Comparison of ENCODE assay signal across 20 cellular contexts in the genomic region with DNA sequence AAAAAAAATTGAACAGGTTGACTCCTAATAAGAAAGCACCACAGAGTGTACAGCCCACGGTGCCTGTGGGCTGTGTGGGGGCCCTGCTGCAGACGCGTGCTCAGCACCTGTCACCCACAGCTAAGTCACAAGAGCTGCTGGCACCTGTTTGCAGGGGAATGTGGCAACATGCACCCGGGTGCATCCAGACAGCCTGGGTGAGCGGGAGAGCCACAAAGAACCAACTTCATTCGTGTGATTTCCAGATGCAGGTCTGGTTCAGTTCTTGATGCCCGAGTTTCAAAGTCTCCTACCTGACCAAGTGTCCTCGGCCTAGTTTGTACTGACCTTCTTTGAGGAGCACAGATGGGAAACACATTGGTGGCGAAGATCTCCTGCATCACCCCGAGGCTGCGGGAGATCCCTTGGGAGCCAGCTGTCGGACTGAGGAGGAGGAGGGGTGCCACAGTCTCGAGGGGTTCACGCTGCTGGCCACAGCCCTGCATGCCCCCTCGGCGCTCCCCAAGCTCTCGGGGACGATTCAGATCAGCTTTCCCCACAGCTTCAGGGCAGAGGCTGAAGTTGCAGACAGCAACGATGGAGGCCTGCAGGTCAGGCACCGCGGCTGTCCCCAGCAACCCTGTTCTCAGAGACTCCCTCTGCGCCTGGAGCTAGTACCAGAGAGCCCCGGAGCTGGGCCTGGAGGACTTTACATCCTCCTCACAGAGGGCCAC. TPM values are rescaled to one million over a fixed set of nuclear protein-coding genes. Genes with fewer than 3 reads are reported as not detected.
A peak's percentile ranks its signal among the peaks of the same experiment; 100 is the strongest.
DNase-seq lines count a peak whose midpoint lies in the region; ATAC-seq and TF ChIP-seq lines count a peak whose summit lies in the region.
"Had no signal": no experiment of that assay in that cellular context is flagged by ENCODE, and none has a peak within 500 bp of the region (broad histone marks: within the 10 kb centered on the region; RNA-seq: fewer than 3 reads in every experiment).

No MANE protein-coding gene starts in this region.

- peak overlapping the region; percentile 64 for H3K27ac ChIP-seq in DND-41 (ENCODE audit: low read length)
- no peak overlapping the region for H3K27ac ChIP-seq in sigmoid colon
- H3K27ac ChIP-seq: HL-60, prostate gland had no signal

- no peak overlapping the region for H2AFZ ChIP-seq in DND-41 (ENCODE audit: low read depth, low read length)

- peaks cover 25% of the 10 kb centered on the region for H3K36me3 ChIP-seq in DND-41 (ENCODE audit: insufficient read depth, low read length)
- peaks cover 0 to 33% (median 8%) of the 10 kb centered on the region in 4 donors for H3K36me3 ChIP-seq in sigmoid colon
- H3K36me3 ChIP-seq: prostate gland had no signal

- TF ChIP-seq CTCF in DND-41 (IDR thresholded peaks at IDR 0.05; ENCODE audit: borderline replicate concordance, extremely low read depth, low read length, poor library complexity, severe bottlenecking) (no peak), sigmoid colon (IDR thresholded peaks at IDR 0.05) (no peak)

- no peak for TF ChIP-seq EP300 in sigmoid colon (IDR thresholded peaks at IDR 0.05)

- H3K4me2 ChIP-seq in DND-41 (ENCODE audit: insufficient read depth, low read length): no peak overlapping the region

- no peaks in the 10 kb centered on the region for H3K9me3 ChIP-seq in DND-41 (ENCODE audit: insufficient read depth, low read length, severe bottlenecking)
- H3K9me3 ChIP-seq in sigmoid colon: no peaks in the 10 kb centered on the region
- H3K9me3 ChIP-seq: prostate gland had no signal

- H3K4me1 ChIP-seq in DND-41 (ENCODE audit: insufficient read depth, low read length) (peaks cover 12% of the 10 kb centered on the region), sigmoid colon (peaks cover 0 to 7% (median 3%) of the 10 kb centered on the region in 4 donors)
- H3K4me1 ChIP-seq: prostate gland had no signal

- TF ChIP-seq POLR2A in sigmoid colon (IDR thresholded peaks at IDR 0.05): no peak

- H3K9ac ChIP-seq in DND-41 (ENCODE audit: low read depth, low read length): no peak overlapping the region

- DNase-seq in DND-41 (no peak), NAMALWA (ENCODE audit: low spot score) (peak; percentile 61), left colon (peak; percentile 3 to 21), sigmoid colon (peak; percentile 56), C1 segment of cervical spinal cord (lab: John Stamatoyannopoulos, UW) (no peak), AML-193 (lab: John Stamatoyannopoulos, UW) (no peak)
- no peak for DNase-seq in stimulated activated CD4-positive, alpha-beta T cell treated with anti-CD3 and anti-CD28 coated beads, Interleukin-2, amount 100 ng/mL, for 48 hours
- DNase-seq: activated CD4-positive, alpha-beta T cell treated with anti-CD3 and anti-CD28 coated beads, Interleukin-2, amount 10 ng/mL, durations not matched to agents 24 days and 14 days; activated CD8-positive, alpha-beta memory T cell treated with anti-CD3 and anti-CD28 coated beads, Interleukin-2, amount 50 U/mL, for 48 hours; activated naive CD4-positive, alpha-beta T cell treated with Interleukin-2 at 50 U/mL for 16 hours; immature natural killer cell; KBM-7; mesenchymal stem cell; NCI-H1092 treated with DMSO at 0.1 percent for 48 hours; NCI-H526 treated with DMSO at 0.1 percent for 48 hours; nephron progenitor cell; SHP77 treated with DMSO at 0.1 percent for 48 hours; T-cell had no signal

- 78 to 92% methylated on average over 23 of the region's 23 CpGs for WGBS in sigmoid colon, 2 donors

- H4K20me1 ChIP-seq in DND-41 (ENCODE audit: insufficient read depth, low read length): no peaks in the 10 kb centered on the region; the same call in 1 of the 2 replicates

- H3K79me2 ChIP-seq in DND-41 (ENCODE audit: insufficient read depth, low read length): no peaks in the 10 kb centered on the region

- ATAC-seq in DND-41 (ENCODE audit: insufficient read depth, low read depth) (peak; percentile 37; the same call in 1 of the 3 replicates), left colon (no peak)
- ATAC-seq: T-cell had no signal

- H3K27me3 ChIP-seq in DND-41 (ENCODE audit: insufficient read depth, low read length, poor library complexity) (no peaks in the 10 kb centered on the region), sigmoid colon (no peaks in the 10 kb centered on the region)

- intact Hi-C loops in left colon (cut with DNase I, micrococcal nuclease): no loop called here
- intact Hi-C loops in sigmoid colon (cut with DNase I): no loop called here

- H3K4me3 ChIP-seq in DND-41 (ENCODE audit: low read depth in 1 of 2, low read length in 2 of 2) (no peak overlapping the region), sigmoid colon (no peak overlapping the region)
- H3K4me3 ChIP-seq: prostate gland had no signal

RNA-seq across cellular contexts. Expression of a gene that starts 35.3 kb away (rescaled TPM):
- total RNA-seq in left colon (under 1 TPM in 1 of 2 donors, not detected in 1; 0.28 TPM), sigmoid colon (1 to 10 TPM in 1 of 4 donors, under 1 TPM in 1, not detected in 2; 0.41 to 1.4 TPM)
- under 1 TPM in 2 of 3 donors, not detected in 1; under 0.01 to 0.16 TPM for polyA plus RNA-seq in sigmoid colon
- total RNA-seq: activated CD4-positive, alpha-beta T cell treated with anti-CD3 and anti-CD28 coated beads, Interleukin-2, amount 10 ng/mL, durations not matched to agents 24 days and 14 days had no signal

Comparison
In these comparisons a context has a peak if more than half of its experiments do, and no peak if none do; other contexts are left out.
1. DNase-seq: peak in NAMALWA (single experiment), left colon (2 of 2) and sigmoid colon (single experiment); none in DND-41 (single experiment), stimulated activated CD4-positive, alpha-beta T cell treated with anti-CD3 and anti-CD28 coated beads, Interleukin-2, amount 100 ng/mL, for 48 hours (0 of 2), C1 segment of cervical spinal cord (0 of 14) and AML-193 (0 of 2).